ENCODE assay signal across 1 cellular context in the genomic region with DNA sequence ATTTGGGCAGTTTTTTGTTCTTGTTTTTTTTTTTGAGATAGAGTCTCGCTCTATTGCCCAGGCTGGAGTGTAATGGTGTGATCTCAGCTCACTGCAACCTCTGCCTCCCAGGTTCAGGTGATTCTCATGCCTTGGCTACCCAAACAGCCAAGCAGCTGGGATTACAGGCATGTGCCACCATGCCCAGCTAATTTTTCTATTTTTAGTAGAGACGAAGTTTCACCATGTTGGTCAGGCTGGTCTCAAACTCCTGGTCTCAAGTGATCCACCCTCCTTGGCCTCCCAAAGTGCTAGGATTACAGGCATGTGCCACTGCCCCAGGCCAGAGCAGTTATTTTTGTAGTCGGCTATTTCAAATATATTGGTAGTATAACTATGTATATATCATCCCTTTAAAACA. TPM values are rescaled to one million over a fixed set of nuclear protein-coding genes. Genes with fewer than 3 reads are reported as not detected.
"Had no signal": no experiment of that assay in that cellular context is flagged by ENCODE, and none has a peak within 500 bp of the region (broad histone marks: within the 10 kb centered on the region; RNA-seq: fewer than 3 reads in every experiment).

No MANE protein-coding gene starts in this region.

RNA-seq across cellular contexts. Expression of gene ARPIN, which starts 27.6 kb away (rescaled TPM):
- polyA plus RNA-seq: naive thymus-derived CD4-positive, alpha-beta T cell had no signal
